Comparison of ENCODE assay signal across 25 cellular contexts in the genomic region with DNA sequence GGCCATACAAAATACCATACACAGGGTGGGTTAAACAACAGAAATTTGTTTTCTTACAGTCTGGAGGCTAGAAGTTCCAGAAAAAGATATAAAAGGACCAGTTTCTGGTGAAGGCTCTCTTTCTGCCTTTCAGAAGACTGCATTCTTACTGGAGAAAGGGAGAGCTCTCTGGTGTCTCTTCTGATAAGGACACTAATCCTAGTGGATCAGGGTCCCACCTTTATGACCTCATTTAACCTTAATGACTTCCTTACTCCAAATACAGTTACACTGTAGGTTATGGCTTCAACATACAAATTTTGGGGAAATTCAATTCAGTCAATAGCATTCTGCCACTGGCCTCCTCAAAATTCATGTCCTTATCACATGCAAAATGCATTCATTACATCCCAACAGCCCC.
DNase-seq lines count a peak whose midpoint lies in the region; ATAC-seq, FAIRE-seq and TF ChIP-seq lines count a peak whose summit lies in the region.
"Had no signal": no experiment of that assay in that cellular context is flagged by ENCODE, and none has a peak within 500 bp of the region (broad histone marks: within the 10 kb centered on the region; RNA-seq: fewer than 3 reads in every experiment).

No MANE protein-coding gene starts in this region.

- TF ChIP-seq POLR2A in H54 (IDR thresholded peaks at IDR 0.05; ENCODE audit: low read depth, low read length), result no peak

- no peak for DNase-seq in activated naive CD4-positive, alpha-beta T cell treated with anti-CD3 and anti-CD28 coated beads, Interleukin-2, amount 10 ng/mL, durations not matched to agents 7 days and 5 days
- no peak for DNase-seq in activated naive CD4-positive, alpha-beta T cell treated with anti-CD3 and anti-CD28 coated beads, Interleukin-2, amount 50 U/mL, for 72 hours (ENCODE audit: low spot score in 2 of 2)
- DNase-seq in activated naive CD8-positive, alpha-beta T cell treated with anti-CD3 and anti-CD28 coated beads for 36 hours, result no peak
- no peak for DNase-seq in H54 (ENCODE audit: insufficient read length, low spot score)
- no peak for DNase-seq in stimulated activated effector memory CD8-positive, alpha-beta T cell treated with anti-CD3 and anti-CD28 coated beads, Interleukin-12 subunit alpha, Interleukin-12 subunit beta, amount 100 ng/mL, for 72 hours (ENCODE audit: low spot score in 2 of 2)
- no peak for DNase-seq in CD8-positive, alpha-beta memory T cell
- DNase-seq: AML-193; CD4-positive, alpha-beta T cell; CD8-positive, alpha-beta T cell; COR-L47; DMS 273 treated with DMSO at 0.1 percent for 48 hours; DMS153; DMS53; DMS79; DND-41; GDM1 had no signal

- CTCF ChIA-PET in activated naive CD4-positive, alpha-beta T cell treated with anti-CD3 and anti-CD28 coated beads, Interleukin-2, amount 10 ng/mL, durations not matched to agents 7 days and 5 days (lab: Charles Lee), result no interaction called here
- CTCF ChIA-PET in CD8-positive, alpha-beta memory T cell (lab: Charles Lee), result no interaction called here

- H3K9me3 Mint-ChIP-seq in activated naive CD4-positive, alpha-beta T cell treated with anti-CD3 and anti-CD28 coated beads, Interleukin-2, amount 10 ng/mL, durations not matched to agents 7 days and 5 days, result peaks cover 16% of the 10 kb centered on the region
- peaks cover 9 to 22% of the 10 kb centered on the region in 2 donors for H3K9me3 Mint-ChIP-seq in activated naive CD4-positive, alpha-beta T cell treated with anti-CD3 and anti-CD28 coated beads, Interleukin-2, amount 50 U/mL, for 72 hours
- H3K9me3 Mint-ChIP-seq in activated naive CD8-positive, alpha-beta T cell (ENCODE audit: low read depth), result peaks cover 7% of the 10 kb centered on the region
- H3K9me3 Mint-ChIP-seq in activated naive CD8-positive, alpha-beta T cell treated with anti-CD3 and anti-CD28 coated beads for 36 hours, result peaks cover 19% of the 10 kb centered on the region
- H3K9me3 Mint-ChIP-seq in stimulated activated effector memory CD8-positive, alpha-beta T cell treated with anti-CD3 and anti-CD28 coated beads, Interleukin-12 subunit alpha, Interleukin-12 subunit beta, amount 100 ng/mL, for 72 hours, result peaks cover 3% of the 10 kb centered on the region
- peaks cover 0 to 2% (median 2%) of the 10 kb centered on the region in 5 donors for H3K9me3 Mint-ChIP-seq in CD8-positive, alpha-beta memory T cell
- H3K9me3 Mint-ChIP-seq: CD8-positive, alpha-beta T cell had no signal

- H3K27ac ChIP-seq in CD8-positive, alpha-beta memory T cell (ENCODE audit: low read depth, low read length), result no peak overlapping the region
- H3K27ac ChIP-seq: 22Rv1; A549; BLaER1 treated with 17β-estradiol and CSF1 and Interleukin-3, amounts not matched to agents 10 nM and 100 nM; C4-2B had no signal

- H3K27ac Mint-ChIP-seq in activated naive CD4-positive, alpha-beta T cell treated with anti-CD3 and anti-CD28 coated beads, Interleukin-2, amount 10 ng/mL, durations not matched to agents 7 days and 5 days, result peak overlapping the region; percentile 19
- H3K27ac Mint-ChIP-seq in activated naive CD4-positive, alpha-beta T cell treated with anti-CD3 and anti-CD28 coated beads, Interleukin-2, amount 50 U/mL, for 72 hours, result no peak overlapping the region
- H3K27ac Mint-ChIP-seq in activated naive CD8-positive, alpha-beta T cell, result peak overlapping the region; percentile 16
- no peak overlapping the region for H3K27ac Mint-ChIP-seq in activated naive CD8-positive, alpha-beta T cell treated with anti-CD3 and anti-CD28 coated beads for 36 hours
- H3K27ac Mint-ChIP-seq in stimulated activated effector memory CD8-positive, alpha-beta T cell treated with anti-CD3 and anti-CD28 coated beads, Interleukin-12 subunit alpha, Interleukin-12 subunit beta, amount 100 ng/mL, for 72 hours, result peak overlapping the region; percentile 40
- peak overlapping the region in 1 of 8 donors; percentile 7 for H3K27ac Mint-ChIP-seq in CD8-positive, alpha-beta memory T cell
- H3K27ac Mint-ChIP-seq: B cell; CD4-positive, alpha-beta T cell; CD8-positive, alpha-beta T cell had no signal

- H3K36me3 Mint-ChIP-seq in activated naive CD4-positive, alpha-beta T cell treated with anti-CD3 and anti-CD28 coated beads, Interleukin-2, amount 10 ng/mL, durations not matched to agents 7 days and 5 days, result peaks cover 8% of the 10 kb centered on the region
- peaks cover 25 to 35% of the 10 kb centered on the region in 2 donors for H3K36me3 Mint-ChIP-seq in activated naive CD4-positive, alpha-beta T cell treated with anti-CD3 and anti-CD28 coated beads, Interleukin-2, amount 50 U/mL, for 72 hours
- peaks cover 18% of the 10 kb centered on the region for H3K36me3 Mint-ChIP-seq in activated naive CD8-positive, alpha-beta T cell
- H3K36me3 Mint-ChIP-seq in activated naive CD8-positive, alpha-beta T cell treated with anti-CD3 and anti-CD28 coated beads for 36 hours, result peaks cover 46% of the 10 kb centered on the region
- H3K36me3 Mint-ChIP-seq in stimulated activated effector memory CD8-positive, alpha-beta T cell treated with anti-CD3 and anti-CD28 coated beads, Interleukin-12 subunit alpha, Interleukin-12 subunit beta, amount 100 ng/mL, for 72 hours, result no peaks in the 10 kb centered on the region
- H3K36me3 Mint-ChIP-seq in CD8-positive, alpha-beta memory T cell, result peaks cover 2 to 18% (median 6%) of the 10 kb centered on the region in 3 donors

- no peak for ATAC-seq in activated naive CD4-positive, alpha-beta T cell treated with anti-CD3 and anti-CD28 coated beads, Interleukin-2, amount 50 U/mL, for 72 hours
- ATAC-seq in stimulated activated effector memory CD8-positive, alpha-beta T cell treated with anti-CD3 and anti-CD28 coated beads, Interleukin-12 subunit alpha, Interleukin-12 subunit beta, amount 100 ng/mL, for 72 hours, result no peak
- ATAC-seq: A549; CD8-positive, alpha-beta T cell; GM12878 had no signal

- no peak overlapping the region for H3K4me3 ChIP-seq in CD8-positive, alpha-beta memory T cell (ENCODE audit: low read length)
- H3K4me3 ChIP-seq: A549; BLaER1 treated with 17β-estradiol and CSF1 and Interleukin-3, amounts not matched to agents 10 nM and 100 nM; GM12878 had no signal

- peak; percentile 48 for FAIRE-seq in H54 (lab: Jason Lieb, UNC)
- FAIRE-seq: A549, GM12878, GM12892, GM18507 had no signal

- no peaks in the 10 kb centered on the region for H3K27me3 Mint-ChIP-seq in activated naive CD4-positive, alpha-beta T cell treated with anti-CD3 and anti-CD28 coated beads, Interleukin-2, amount 10 ng/mL, durations not matched to agents 7 days and 5 days
- no peaks in the 10 kb centered on the region for H3K27me3 Mint-ChIP-seq in activated naive CD8-positive, alpha-beta T cell
- no peaks in the 10 kb centered on the region for H3K27me3 Mint-ChIP-seq in activated naive CD8-positive, alpha-beta T cell treated with anti-CD3 and anti-CD28 coated beads for 36 hours
- no peaks in the 10 kb centered on the region for H3K27me3 Mint-ChIP-seq in CD8-positive, alpha-beta memory T cell
- H3K27me3 Mint-ChIP-seq: B cell; CD4-positive, alpha-beta T cell had no signal

- POLR2A ChIA-PET in CD8-positive, alpha-beta memory T cell (lab: Charles Lee), result no interaction called here

- no peaks in the 10 kb centered on the region for H3K27me3 ChIP-seq in CD8-positive, alpha-beta memory T cell (ENCODE audit: insufficient read depth, low read length, poor library complexity, severe bottlenecking)
- H3K27me3 ChIP-seq: BLaER1 treated with 17β-estradiol and CSF1 and Interleukin-3, amounts not matched to agents 10 nM and 100 nM had no signal

- no peaks in the 10 kb centered on the region for H3K4me1 ChIP-seq in CD8-positive, alpha-beta memory T cell (ENCODE audit: insufficient read depth, low read length)
- H3K4me1 ChIP-seq: A549; BLaER1 treated with 17β-estradiol and CSF1 and Interleukin-3, amounts not matched to agents 10 nM and 100 nM had no signal

- no peaks in the 10 kb centered on the region for H3K4me1 Mint-ChIP-seq in activated naive CD4-positive, alpha-beta T cell treated with anti-CD3 and anti-CD28 coated beads, Interleukin-2, amount 10 ng/mL, durations not matched to agents 7 days and 5 days
- H3K4me1 Mint-ChIP-seq in activated naive CD8-positive, alpha-beta T cell (ENCODE audit: low read depth), result peaks cover 24% of the 10 kb centered on the region
- H3K4me1 Mint-ChIP-seq in activated naive CD8-positive, alpha-beta T cell treated with anti-CD3 and anti-CD28 coated beads for 36 hours, result peaks cover 20% of the 10 kb centered on the region
- H3K4me1 Mint-ChIP-seq in stimulated activated effector memory CD8-positive, alpha-beta T cell treated with anti-CD3 and anti-CD28 coated beads, Interleukin-12 subunit alpha, Interleukin-12 subunit beta, amount 100 ng/mL, for 72 hours, result peaks cover 37% of the 10 kb centered on the region
- H3K4me1 Mint-ChIP-seq in CD8-positive, alpha-beta memory T cell, result peaks cover 42 to 76% (median 76%) of the 10 kb centered on the region in 3 donors

- no peak overlapping the region for H3K4me3 Mint-ChIP-seq in activated naive CD4-positive, alpha-beta T cell treated with anti-CD3 and anti-CD28 coated beads, Interleukin-2, amount 10 ng/mL, durations not matched to agents 7 days and 5 days
- no peak overlapping the region for H3K4me3 Mint-ChIP-seq in activated naive CD8-positive, alpha-beta T cell
- H3K4me3 Mint-ChIP-seq in activated naive CD8-positive, alpha-beta T cell treated with anti-CD3 and anti-CD28 coated beads for 36 hours, result no peak overlapping the region
- no peak overlapping the region for H3K4me3 Mint-ChIP-seq in stimulated activated effector memory CD8-positive, alpha-beta T cell treated with anti-CD3 and anti-CD28 coated beads, Interleukin-12 subunit alpha, Interleukin-12 subunit beta, amount 100 ng/mL, for 72 hours
- H3K4me3 Mint-ChIP-seq in CD8-positive, alpha-beta memory T cell, result no peak overlapping the region
- H3K4me3 Mint-ChIP-seq: B cell; CD4-positive, alpha-beta T cell; CD8-positive, alpha-beta T cell had no signal

- H3K9me3 ChIP-seq in CD8-positive, alpha-beta memory T cell (ENCODE audit: low read length), result no peaks in the 10 kb centered on the region

- H3K36me3 ChIP-seq in CD8-positive, alpha-beta memory T cell (ENCODE audit: insufficient read depth, low read length), result no peaks in the 10 kb centered on the region

Comparison
In these comparisons a context has a peak if more than half of its experiments do, and no peak if none do; other contexts are left out.
1. H3K27ac Mint-ChIP-seq: peak in activated naive CD4-positive, alpha-beta T cell treated with anti-CD3 and anti-CD28 coated beads, Interleukin-2, amount 10 ng/mL, durations not matched to agents 7 days and 5 days (single experiment), activated naive CD8-positive, alpha-beta T cell (single experiment) and stimulated activated effector memory CD8-positive, alpha-beta T cell treated with anti-CD3 and anti-CD28 coated beads, Interleukin-12 subunit alpha, Interleukin-12 subunit beta, amount 100 ng/mL, for 72 hours (single experiment); none in activated naive CD4-positive, alpha-beta T cell treated with anti-CD3 and anti-CD28 coated beads, Interleukin-2, amount 50 U/mL, for 72 hours (0 of 2) and activated naive CD8-positive, alpha-beta T cell treated with anti-CD3 and anti-CD28 coated beads for 36 hours (single experiment).